ENCODE assay signal across 1 cellular context in genomic region chr4:112515278-112516075, GRCh38.
A peak's percentile ranks its signal among the peaks of the same experiment; 100 is the strongest.
TF ChIP-seq lines count a peak whose summit lies in the region.

No MANE protein-coding gene starts in this region.

TF ChIP-seq in HepG2, 621 proteins besides CTCF, POLR2A, EP300 and RAD21 (continued from another document and continues in another):
- TF ChIP-seq AGO2 (optimal IDR thresholded peaks at IDR 0.05; ENCODE audit: low read depth, low read length) = no peak
- no peak for TF ChIP-seq CBX2 (IDR thresholded peaks at IDR 0.05; ENCODE audit: low read depth, low read length)
- TF ChIP-seq CBX2 (CRISPR knock-in tag; IDR thresholded peaks at IDR 0.05; ENCODE audit: low read depth) = no peak
- 0 out of 2 replicates have a peak, but pooled peaks have one; percentile 5 for TF ChIP-seq SALL1 (CRISPR knock-in tag; IDR thresholded peaks at IDR 0.05)
- TF ChIP-seq THAP11 (CRISPR knock-in tag; IDR thresholded peaks at IDR 0.05) = no peak
- TF ChIP-seq ZNF709 (CRISPR knock-in tag; IDR thresholded peaks at IDR 0.05) = no peak
- no peak for TF ChIP-seq CENPT (CRISPR knock-in tag; IDR thresholded peaks at IDR 0.05; ENCODE audit: low read depth)
- TF ChIP-seq ZNF598 (CRISPR knock-in tag; IDR thresholded peaks at IDR 0.05; ENCODE audit: borderline replicate concordance) = no peak
- no peak for TF ChIP-seq ZBTB8A (CRISPR knock-in tag; IDR thresholded peaks at IDR 0.05; ENCODE audit: borderline replicate concordance, low read depth)
- TF ChIP-seq ZNF784 (CRISPR knock-in tag; IDR thresholded peaks at IDR 0.05; ENCODE audit: borderline replicate concordance) = no peak
- no peak for TF ChIP-seq RFX5 (IDR thresholded peaks at IDR 0.05; ENCODE audit: low read depth, low read length)
- no peak for TF ChIP-seq ZNF556 (CRISPR knock-in tag; IDR thresholded peaks at IDR 0.05; ENCODE audit: borderline replicate concordance)
- TF ChIP-seq DMAP1 (CRISPR knock-in tag; IDR thresholded peaks at IDR 0.05) = 0 out of 2 replicates have a peak, but pooled peaks have one; percentile 25
- TF ChIP-seq ZFX (CRISPR knock-in tag; IDR thresholded peaks at IDR 0.05; ENCODE audit: low read depth) = no peak
- no peak for TF ChIP-seq GMEB1 (CRISPR knock-in tag; IDR thresholded peaks at IDR 0.05; ENCODE audit: borderline replicate concordance)
- no peak for TF ChIP-seq FOXJ3 (CRISPR knock-in tag; IDR thresholded peaks at IDR 0.05; ENCODE audit: borderline replicate concordance)
- peak; percentile 100 for TF ChIP-seq MYPOP (CRISPR knock-in tag; IDR thresholded peaks at IDR 0.05)
- TF ChIP-seq ZNF687 (CRISPR knock-in tag; IDR thresholded peaks at IDR 0.05) = peak; percentile 37; the same call in 1 of the 2 replicates
- no peak for TF ChIP-seq ZFP36L1 (CRISPR knock-in tag; IDR thresholded peaks at IDR 0.05)
- TF ChIP-seq MTF2 (CRISPR knock-in tag; IDR thresholded peaks at IDR 0.05; ENCODE audit: borderline replicate concordance) = peak; percentile 99
- TF ChIP-seq TAF1 (CRISPR knock-in tag; IDR thresholded peaks at IDR 0.05) = no peak
- TF ChIP-seq ZNF484 (CRISPR knock-in tag; IDR thresholded peaks at IDR 0.05; ENCODE audit: borderline replicate concordance, low read depth) = no peak
- no peak for TF ChIP-seq ZNF232 (CRISPR knock-in tag; IDR thresholded peaks at IDR 0.05; ENCODE audit: borderline replicate concordance)
- TF ChIP-seq MXD3 (CRISPR knock-in tag; IDR thresholded peaks at IDR 0.05) = no peak
- peak; percentile 37 for TF ChIP-seq UBTF (CRISPR knock-in tag; IDR thresholded peaks at IDR 0.05)
- TF ChIP-seq ZNF7 (CRISPR knock-in tag; IDR thresholded peaks at IDR 0.05) = no peak
- peak; percentile 68 for TF ChIP-seq ZBTB14 (CRISPR knock-in tag; IDR thresholded peaks at IDR 0.05)
- TF ChIP-seq ZFY (CRISPR knock-in tag; IDR thresholded peaks at IDR 0.05) = 0 out of 2 replicates have a peak, but pooled peaks have one; percentile 15
- no peak for TF ChIP-seq ZNF841 (CRISPR knock-in tag; IDR thresholded peaks at IDR 0.05; ENCODE audit: borderline replicate concordance)
- no peak for TF ChIP-seq ATF4 (CRISPR knock-in tag; IDR thresholded peaks at IDR 0.05)
- 0 out of 2 replicates have a peak, but pooled peaks have one; percentile 32 for TF ChIP-seq SPEN (CRISPR knock-in tag; IDR thresholded peaks at IDR 0.05; ENCODE audit: low read depth)
- TF ChIP-seq EEA1 (CRISPR knock-in tag; IDR thresholded peaks at IDR 0.05; ENCODE audit: borderline replicate concordance) = peak; percentile 66; the same call in 1 of the 2 replicates
- peak; percentile 6; the same call in 1 of the 2 replicates for TF ChIP-seq ZFP91 (CRISPR knock-in tag; IDR thresholded peaks at IDR 0.05; ENCODE audit: borderline replicate concordance)
- no peak for TF ChIP-seq MTA3 (CRISPR knock-in tag; IDR thresholded peaks at IDR 0.05)
- peak; percentile 14; the same call in 1 of the 2 replicates for TF ChIP-seq ARID4A (CRISPR knock-in tag; IDR thresholded peaks at IDR 0.05; ENCODE audit: borderline replicate concordance)
- 0 out of 2 replicates have a peak, but pooled peaks have one; percentile 17 for TF ChIP-seq KDM5B (CRISPR knock-in tag; IDR thresholded peaks at IDR 0.05; ENCODE audit: borderline replicate concordance)
- 0 out of 2 replicates have a peak, but pooled peaks have one; percentile 81 for TF ChIP-seq EZH2 (conservative IDR thresholded peaks at IDR 0.05; ENCODE audit: low read depth, low read length)
- 0 out of 2 replicates have a peak, but pooled peaks have one; percentile 21 for TF ChIP-seq GABPB1 (CRISPR knock-in tag; IDR thresholded peaks at IDR 0.05)
- no peak for TF ChIP-seq ZBTB21 (CRISPR knock-in tag; IDR thresholded peaks at IDR 0.05)
- TF ChIP-seq DNMT1 (CRISPR knock-in tag; IDR thresholded peaks at IDR 0.05) = 0 out of 2 replicates have a peak, but pooled peaks have one; percentile 58
- TF ChIP-seq ZNF773 (CRISPR knock-in tag; IDR thresholded peaks at IDR 0.05; ENCODE audit: borderline replicate concordance) = 0 out of 2 replicates have a peak, but pooled peaks have one; percentile 22
- no peak for TF ChIP-seq KDM3A (CRISPR knock-in tag; IDR thresholded peaks at IDR 0.05; ENCODE audit: low read depth)
- no peak for TF ChIP-seq ZNF782 (CRISPR knock-in tag; IDR thresholded peaks at IDR 0.05; ENCODE audit: borderline replicate concordance)
- no peak for TF ChIP-seq ZNF775 (CRISPR knock-in tag; IDR thresholded peaks at IDR 0.05; ENCODE audit: borderline replicate concordance)
- TF ChIP-seq TOPORS (CRISPR knock-in tag; IDR thresholded peaks at IDR 0.05) = no peak
- TF ChIP-seq ZNF557 (CRISPR knock-in tag; IDR thresholded peaks at IDR 0.05) = no peak
- 0 out of 2 replicates have a peak, but pooled peaks have one; percentile 19 for TF ChIP-seq ZNF768 (CRISPR knock-in tag; IDR thresholded peaks at IDR 0.05)
